In genomic region chr6:90413867-90414266, GRCh38 we compare ENCODE assay signal across 9 cellular contexts.
A peak's percentile ranks its signal among the peaks of the same experiment; 100 is the strongest.
DNase-seq lines count a peak whose midpoint lies in the region; ATAC-seq, FAIRE-seq and TF ChIP-seq lines count a peak whose summit lies in the region.
"Had no signal": no experiment of that assay in that cellular context is flagged by ENCODE, and none has a peak within 500 bp of the region (broad histone marks: within the 10 kb centered on the region; RNA-seq: fewer than 3 reads in every experiment).

No MANE protein-coding gene starts in this region.

- H4K20me1 ChIP-seq in K562 (replicated peaks; ENCODE audit: control insufficient read depth, insufficient read depth, low read length) (no peaks in the 10 kb centered on the region), MM.1S (ENCODE audit: insufficient read depth, low read length) (no peaks in the 10 kb centered on the region)

- H3K4me2 ChIP-seq in K562 (ENCODE audit: insufficient read depth, low read length) (no peak overlapping the region), MM.1S (ENCODE audit: low read depth, low read length) (no peak overlapping the region)

- H3K27me3 Mint-ChIP-seq in T-helper 2 cell treated with Interferon-gamma antibody and Interleukin-4, amounts not matched to agents 5 μg/mL and 100 μg/mL, for 36 hours (ENCODE audit: low read depth), result peaks cover 2% of the 10 kb centered on the region
- no peaks in the 10 kb centered on the region for H3K27me3 Mint-ChIP-seq in memory B cell

- no peak for TF ChIP-seq CTCF in K562 (IDR thresholded peaks at IDR 0.05 in 2 of 3, conservative IDR thresholded peaks at IDR 0.05 in 1 of 3; ENCODE audit: insufficient read depth in 2 of 3, low read depth in 1 of 3, low read length in 3 of 3)
- TF ChIP-seq CTCF in MM.1S (IDR thresholded peaks at IDR 0.05; ENCODE audit: low read length), result no peak

- peaks cover 4% of the 10 kb centered on the region for H3K36me3 Mint-ChIP-seq in T-helper 2 cell treated with Interferon-gamma antibody and Interleukin-4, amounts not matched to agents 5 μg/mL and 100 μg/mL, for 36 hours (ENCODE audit: low read depth)
- no peaks in the 10 kb centered on the region for H3K36me3 Mint-ChIP-seq in memory B cell

- no peaks in the 10 kb centered on the region for H3K9me3 Mint-ChIP-seq in T-helper 2 cell treated with Interferon-gamma antibody and Interleukin-4, amounts not matched to agents 5 μg/mL and 100 μg/mL, for 36 hours
- no peaks in the 10 kb centered on the region for H3K9me3 Mint-ChIP-seq in memory B cell

- peaks cover 0 to 14% of the 10 kb centered on the region in 2 experiments for H3K4me1 ChIP-seq in K562 (replicated peaks in 1 of 2; ENCODE audit: control insufficient read depth in 2 of 2, insufficient read depth in 2 of 2, low read length in 2 of 2)
- peaks cover 10% of the 10 kb centered on the region; the same call in 1 of the 2 replicates for H3K4me1 ChIP-seq in MM.1S (ENCODE audit: low read length)

- H3K27me3 ChIP-seq in K562 (ENCODE audit: control insufficient read depth in 2 of 2, insufficient read depth in 2 of 2, low read length in 2 of 2) (no peaks in the 10 kb centered on the region), MM.1S (replicated peaks; ENCODE audit: insufficient read depth, low read length) (no peaks in the 10 kb centered on the region)

- H3K4me1 Mint-ChIP-seq in T-helper 2 cell treated with Interferon-gamma antibody and Interleukin-4, amounts not matched to agents 5 μg/mL and 100 μg/mL, for 36 hours (ENCODE audit: low read depth), result peaks cover 73% of the 10 kb centered on the region
- H3K4me1 Mint-ChIP-seq in memory B cell, result peaks cover 26% of the 10 kb centered on the region

- ATAC-seq in K562, result peak; percentile 52
- ATAC-seq in memory B cell (ENCODE audit: low read depth), result peak; percentile 75
- ATAC-seq in HG02970 (IDR thresholded peaks at IDR 0.05; ENCODE audit: low FRiP score, unreplicated experiment), result no peak

- H3K4me3 Mint-ChIP-seq in T-helper 2 cell treated with Interferon-gamma antibody and Interleukin-4, amounts not matched to agents 5 μg/mL and 100 μg/mL, for 36 hours, result peak overlapping the region; percentile 78
- H3K4me3 Mint-ChIP-seq in memory B cell, result peak overlapping the region; percentile 35

- WGBS in K562 (ENCODE audit: insufficient coverage, low coverage, missing lambda C conversion rate), result 35% methylated on average over 5 of the region's 8 CpGs

- TF ChIP-seq RAD21 in K562 (CRISPR knock-in tag; conservative IDR thresholded peaks at IDR 0.05 in 1 of 2, IDR thresholded peaks at IDR 0.05 in 1 of 2), result no peak

- no TSS peak for BruUV-seq in K562 (replicated peaks; lab: Mats Ljungman, UMichigan)

- intact Hi-C loops in K562 (cut with micrococcal nuclease), result no loop called here

- H3K79me2 ChIP-seq in K562 (ENCODE audit: control insufficient read depth, insufficient read depth, low read length) (no peaks in the 10 kb centered on the region), MM.1S (ENCODE audit: low read length) (no peaks in the 10 kb centered on the region)

- H3K36me3 ChIP-seq in K562 (ENCODE audit: control insufficient read depth, insufficient read depth, low read length), result no peaks in the 10 kb centered on the region
- no peaks in the 10 kb centered on the region for H3K36me3 ChIP-seq in MM.1S (replicated peaks; ENCODE audit: insufficient read depth, low read length)

- H3K27ac Mint-ChIP-seq in T-helper 2 cell treated with Interferon-gamma antibody and Interleukin-4, amounts not matched to agents 5 μg/mL and 100 μg/mL, for 36 hours, result peak overlapping the region; percentile 98
- peak overlapping the region; percentile 93 for H3K27ac Mint-ChIP-seq in memory B cell

- CTCF ChIA-PET in K562 (lab: Yijun Ruan, JAX; ENCODE audit: low intra/inter-chr PET ratio), result no interaction called here

- POLR2A ChIA-PET in K562 (lab: Yijun Ruan, JAX), result interaction anchor here (0.8 to 1.2 kb wide), 3 partner anchors 8 to 27 kb away, joined by 3 to 4 read pairs (median 3); no protein-coding TSS in a partner anchor

- H3K9me2 ChIP-seq in MM.1S (replicated peaks; ENCODE audit: insufficient read depth, low read length), result no peaks in the 10 kb centered on the region

- H3K9ac ChIP-seq in K562 (ENCODE audit: insufficient read depth in 1 of 2, low read depth in 2 of 2, low read length in 2 of 2), result no peak overlapping the region; a peak in 1 of 4 replicates
- no peak overlapping the region for H3K9ac ChIP-seq in MM.1S (ENCODE audit: low read length)

- H3K9me3 ChIP-seq in K562 (replicated peaks; ENCODE audit: control insufficient read depth, insufficient read depth, low read depth, low read length) (no peaks in the 10 kb centered on the region), MM.1S (replicated peaks; ENCODE audit: insufficient read depth, low read length) (no peaks in the 10 kb centered on the region)

- no peaks in the 10 kb centered on the region for H3K9me1 ChIP-seq in K562 (ENCODE audit: control insufficient read depth, insufficient read depth, low read length)

- no peak for TF ChIP-seq EP300 in K562 (IDR thresholded peaks at IDR 0.05; ENCODE audit: low read length)

- H3K4me3 ChIP-seq in K562 (no peak overlapping the region), MM.1S (ENCODE audit: low read length) (no peak overlapping the region)

- H3K27ac ChIP-seq in K562 (ENCODE audit: extremely low read depth, low read depth, low read length), result no peak overlapping the region
- H3K27ac ChIP-seq in MM.1S (ENCODE audit: low read length), result no peak overlapping the region

- DNase-seq in NCI-H345 (lab: John Stamatoyannopoulos, UW), result peak; percentile 12
- no peak for DNase-seq in NCI-H345 treated with DMSO at 0.1 percent for 48 hours (lab: John Stamatoyannopoulos, UW; ENCODE audit: unreplicated experiment)
- DNase-seq in T-helper 2 cell treated with Interferon-gamma antibody and Interleukin-4, amounts not matched to agents 5 μg/mL and 100 μg/mL, for 36 hours (ENCODE audit: low spot score), result peak; percentile 77
- peak in 3 of 4 experiments; percentile 30 to 59 (median 39) for DNase-seq in K562 (ENCODE audit: extremely low read depth in 1 of 4, low spot score in 3 of 4)
- peak; percentile 31 to 43 for DNase-seq in memory B cell (ENCODE audit: low spot score in 2 of 2)
- DNase-seq in stimulated activated CD8-positive, alpha-beta memory T cell treated with anti-CD3 and anti-CD28 coated beads, Interleukin-2, amount 100 ng/mL, for 48 hours (ENCODE audit: low read depth in 2 of 2), result peak; percentile 58 to 74
- DNase-seq in MM.1S, result no peak

- H2AFZ ChIP-seq in K562 (ENCODE audit: low read depth, low read length), result peak overlapping the region; percentile 62; the same call in 1 of the 2 replicates
- no peak overlapping the region for H2AFZ ChIP-seq in MM.1S (ENCODE audit: low read length)

- no peak for TF ChIP-seq POLR2A in K562 (conservative IDR thresholded peaks at IDR 0.05)

- peaks cover 10% of the 10 kb centered on the region for H3F3A ChIP-seq in MM.1S (ENCODE audit: insufficient read depth, low read length)

- in situ Hi-C loops in K562 (cut with MboI), result no loop called here

- FAIRE-seq in K562 (lab: Jason Lieb, UNC), result no peak
- FAIRE-seq: A204.1 had no signal

TF ChIP-seq in K562, 482 proteins besides CTCF, POLR2A, EP300 and RAD21 (continues in another document):
- TF ChIP-seq KLF16 (IDR thresholded peaks at IDR 0.05) (no peak), POLR3G (IDR thresholded peaks at IDR 0.05; ENCODE audit: extremely low read depth, insufficient read length, insufficient replicate concordance) (no peak), CHD2 (IDR thresholded peaks at IDR 0.05; ENCODE audit: low read depth, low read length) (no peak), DPF2 (IDR thresholded peaks at IDR 0.05) (peak; percentile 30; the same call in 1 of the 2 replicates), MTF1 (CRISPR knock-in tag; IDR thresholded peaks at IDR 0.05; ENCODE audit: borderline replicate concordance) (no peak), HNRNPK (IDR thresholded peaks at IDR 0.05; ENCODE audit: low read depth, low read length, poor library complexity, severe bottlenecking) (no peak), C11orf30 (IDR thresholded peaks at IDR 0.05; ENCODE audit: low read depth) (peak; percentile 11; the same call in 1 of the 2 replicates), HDAC2 (IDR thresholded peaks at IDR 0.05) (no peak), SMARCA5 (IDR thresholded peaks at IDR 0.05) (peak; percentile 25; the same call in 1 of the 2 replicates), EHMT2 (IDR thresholded peaks at IDR 0.05) (0 out of 2 replicates have a peak, but pooled peaks have one; percentile 12), TSC22D4 (tag; IDR thresholded peaks at IDR 0.05) (no peak), SMARCE1 (IDR thresholded peaks at IDR 0.05) (0 out of 2 replicates have a peak, but pooled peaks have one; percentile 40), ERF (CRISPR knock-in tag; IDR thresholded peaks at IDR 0.05) (no peak), ZBTB26 (CRISPR knock-in tag; IDR thresholded peaks at IDR 0.05) (no peak), ETV5 (CRISPR knock-in tag; IDR thresholded peaks at IDR 0.05; ENCODE audit: low read depth) (peak; percentile 28; the same call in 1 of the 2 replicates), ARID2 (IDR thresholded peaks at IDR 0.05) (0 out of 2 replicates have a peak, but pooled peaks have one; percentile 11), ARID1B (IDR thresholded peaks at IDR 0.05) (0 out of 2 replicates have a peak, but pooled peaks have one; percentile 44), VEZF1 (CRISPR knock-in tag; IDR thresholded peaks at IDR 0.05) (no peak), CAMTA2 (CRISPR knock-in tag; conservative IDR thresholded peaks at IDR 0.05) (no peak)

Comparison
In these comparisons a context has a peak if more than half of its experiments do, and no peak if none do; other contexts are left out.
1. DNase-seq: peak in NCI-H345 (single experiment), T-helper 2 cell treated with Interferon-gamma antibody and Interleukin-4, amounts not matched to agents 5 μg/mL and 100 μg/mL, for 36 hours (single experiment), K562 (3 of 4), memory B cell (2 of 2) and stimulated activated CD8-positive, alpha-beta memory T cell treated with anti-CD3 and anti-CD28 coated beads, Interleukin-2, amount 100 ng/mL, for 48 hours (2 of 2); none in NCI-H345 treated with DMSO at 0.1 percent for 48 hours (single experiment) and MM.1S (single experiment).